ENCODE assay signal across 30 cellular contexts in genomic region chr11:8251767-8252295, GRCh38. TPM values are rescaled to one million over a fixed set of nuclear protein-coding genes. Genes with fewer than 3 reads are reported as not detected.
DNase-seq lines count a peak whose midpoint lies in the region; ATAC-seq and TF ChIP-seq lines count a peak whose summit lies in the region.
"Had no signal": no experiment of that assay in that cellular context is flagged by ENCODE, and none has a peak within 500 bp of the region (broad histone marks: within the 10 kb centered on the region; RNA-seq: fewer than 3 reads in every experiment).

No MANE protein-coding gene starts in this region.

- POLR2A ChIA-PET in OCI-LY7 (lab: Charles Lee): no interaction called here

- BruUV-seq in OCI-LY7 (replicated peaks; lab: Mats Ljungman, UMichigan): no TSS peak

- no peak overlapping the region for H3K4me3 Mint-ChIP-seq in natural killer cell treated with Interleukin-12 subunit alpha and Interleukin-12 subunit beta and Interleukin-15 and Interleukin-18, amount 100 ng/mL, for 72 hours
- H3K4me3 Mint-ChIP-seq in natural killer cell: no peak overlapping the region
- H3K4me3 Mint-ChIP-seq in chondrocyte (ENCODE audit: unreplicated experiment): no peak overlapping the region
- H3K4me3 Mint-ChIP-seq: activated CD4-positive, alpha-beta T cell treated with anti-CD3 and anti-CD28 coated beads, Interleukin-2, amount 10 ng/mL, durations not matched to agents 24 days and 14 days; activated naive CD8-positive, alpha-beta T cell treated with anti-CD3 and anti-CD28 coated beads, Interleukin-2, amount 10 ng/mL, durations not matched to agents 7 days and 5 days; T-helper 1 cell treated with Interleukin-12 subunit alpha and Interleukin-12 subunit beta and Interleukin-4 antibody, amounts not matched to agents 30 μg/mL and 1 μg/mL, for 36 hours had no signal

- no peak overlapping the region for H2AFZ ChIP-seq in OCI-LY7 (ENCODE audit: low read length)

- no peak for TF ChIP-seq CTCF in natural killer cell (IDR thresholded peaks at IDR 0.05)
- no peak for TF ChIP-seq CTCF in chondrocyte (IDR thresholded peaks at IDR 0.05)
- no peak for TF ChIP-seq CTCF in omental fat pad (IDR thresholded peaks at IDR 0.05)
- TF ChIP-seq CTCF in BE2C (IDR thresholded peaks at IDR 0.05; ENCODE audit: low read depth, low read length): no peak
- TF ChIP-seq CTCF in OCI-LY7 (conservative IDR thresholded peaks at IDR 0.05; ENCODE audit: low read length): no peak

- H3K9me2 ChIP-seq in OCI-LY7 (ENCODE audit: insufficient read depth, low read length): no peaks in the 10 kb centered on the region

- no peaks in the 10 kb centered on the region for H3K27me3 ChIP-seq in BE2C
- H3K27me3 ChIP-seq: ascending aorta, esophagus muscularis mucosa, tibial nerve had no signal

- H3K4me3 ChIP-seq in BE2C (ENCODE audit: low read depth, low read length) (no peak overlapping the region), OCI-LY7 (ENCODE audit: low read depth, low read length, poor library complexity, severe bottlenecking) (no peak overlapping the region)
- H3K4me3 ChIP-seq: ascending aorta, esophagus muscularis mucosa, smooth muscle cell, tibial nerve had no signal

- H4K20me1 ChIP-seq in OCI-LY7 (ENCODE audit: insufficient read depth, low read length): no peaks in the 10 kb centered on the region

- peaks cover 8 to 15% of the 10 kb centered on the region in 2 donors for H3K27me3 Mint-ChIP-seq in natural killer cell treated with Interleukin-12 subunit alpha and Interleukin-12 subunit beta and Interleukin-15 and Interleukin-18, amount 100 ng/mL, for 72 hours
- H3K27me3 Mint-ChIP-seq in natural killer cell (ENCODE audit: low read depth in 2 of 2) (peaks cover 5 to 8% of the 10 kb centered on the region in 2 donors), chondrocyte (ENCODE audit: low read depth) (peaks cover 15% of the 10 kb centered on the region)

- peak; percentile 12 to 21 for ATAC-seq in natural killer cell treated with Interleukin-12 subunit alpha and Interleukin-12 subunit beta and Interleukin-15 and Interleukin-18, amount 100 ng/mL, for 72 hours
- no peak for ATAC-seq in natural killer cell
- no peak for ATAC-seq in omental fat pad (ENCODE audit: low FRiP score)
- no peak for ATAC-seq in HG03439 (IDR thresholded peaks at IDR 0.05; ENCODE audit: unreplicated experiment)
- ATAC-seq: left colon had no signal

- H3K79me2 ChIP-seq in OCI-LY7 (ENCODE audit: insufficient read depth, low read depth, low read length): no peaks in the 10 kb centered on the region

- no peak overlapping the region for H3K4me2 ChIP-seq in OCI-LY7 (ENCODE audit: low read length)
- H3K4me2 ChIP-seq: KMS-11, smooth muscle cell had no signal

- no peak overlapping the region for H3K27ac ChIP-seq in OCI-LY7 (ENCODE audit: low read depth, low read length, poor library complexity, severe bottlenecking)
- H3K27ac ChIP-seq: ascending aorta, esophagus muscularis mucosa, foreskin keratinocyte, KMS-11, tibial nerve had no signal

- DNase-seq in natural killer cell treated with Interleukin-12 subunit alpha and Interleukin-12 subunit beta and Interleukin-15 and Interleukin-18, amount 100 ng/mL, for 72 hours (ENCODE audit: low spot score): no peak
- no peak for DNase-seq in natural killer cell
- DNase-seq in chondrocyte (ENCODE audit: low spot score): peak; percentile 41
- DNase-seq in omental fat pad (ENCODE audit: low spot score): peak; percentile 15
- no peak for DNase-seq in BE2C
- DNase-seq in OCI-LY7 (ENCODE audit: low spot score): no peak
- DNase-seq: activated CD4-positive, alpha-beta T cell treated with anti-CD3 and anti-CD28 coated beads, Interleukin-2, amount 10 ng/mL, durations not matched to agents 24 days and 14 days; activated naive CD8-positive, alpha-beta T cell treated with anti-CD3 and anti-CD28 coated beads, Interleukin-2, amount 10 ng/mL, durations not matched to agents 7 days and 5 days; C1 segment of cervical spinal cord; DND-41; foreskin keratinocyte; mesenchymal stem cell; MM.1S; NCI-H2081; NCI-H345; NCI-H774; RPMI8226; stimulated activated CD4-positive, alpha-beta T cell treated with anti-CD3 and anti-CD28 coated beads, Interleukin-2, amount 100 ng/mL, for 24 hours had no signal

- H3K36me3 ChIP-seq in BE2C (no peaks in the 10 kb centered on the region), OCI-LY7 (ENCODE audit: insufficient read depth, low read length) (no peaks in the 10 kb centered on the region)
- H3K36me3 ChIP-seq: ascending aorta, esophagus muscularis mucosa, tibial nerve had no signal

- no peak overlapping the region for H3K27ac Mint-ChIP-seq in natural killer cell treated with Interleukin-12 subunit alpha and Interleukin-12 subunit beta and Interleukin-15 and Interleukin-18, amount 100 ng/mL, for 72 hours
- H3K27ac Mint-ChIP-seq in natural killer cell: no peak overlapping the region
- no peak overlapping the region for H3K27ac Mint-ChIP-seq in chondrocyte (ENCODE audit: unreplicated experiment)
- H3K27ac Mint-ChIP-seq: activated CD4-positive, alpha-beta T cell treated with anti-CD3 and anti-CD28 coated beads, Interleukin-2, amount 10 ng/mL, durations not matched to agents 24 days and 14 days; activated naive CD8-positive, alpha-beta T cell treated with anti-CD3 and anti-CD28 coated beads, Interleukin-2, amount 10 ng/mL, durations not matched to agents 7 days and 5 days; activated T-helper 2 cell treated with anti-CD3 and anti-CD28 coated beads, Interferon-gamma antibody, Interleukin-2, Interleukin-4, amounts not matched to agents 10 μg/mL and 5 μg/mL and 100 μg/mL, durations not matched to agents 14 hours and 24 hours and 36 hours; T-helper 1 cell treated with Interleukin-12 subunit alpha and Interleukin-12 subunit beta and Interleukin-4 antibody, amounts not matched to agents 30 μg/mL and 1 μg/mL, for 36 hours had no signal

- H3K9me3 Mint-ChIP-seq in natural killer cell treated with Interleukin-12 subunit alpha and Interleukin-12 subunit beta and Interleukin-15 and Interleukin-18, amount 100 ng/mL, for 72 hours: no peaks in the 10 kb centered on the region
- no peaks in the 10 kb centered on the region for H3K9me3 Mint-ChIP-seq in natural killer cell
- no peaks in the 10 kb centered on the region for H3K9me3 Mint-ChIP-seq in chondrocyte (ENCODE audit: low read depth)
- H3K9me3 Mint-ChIP-seq: activated CD4-positive, alpha-beta T cell treated with anti-CD3 and anti-CD28 coated beads, Interleukin-2, amount 10 ng/mL, durations not matched to agents 24 days and 14 days; activated naive CD8-positive, alpha-beta T cell treated with anti-CD3 and anti-CD28 coated beads, Interleukin-2, amount 10 ng/mL, durations not matched to agents 7 days and 5 days; activated T-helper 2 cell treated with anti-CD3 and anti-CD28 coated beads, Interferon-gamma antibody, Interleukin-2, Interleukin-4, amounts not matched to agents 10 μg/mL and 5 μg/mL and 100 μg/mL, durations not matched to agents 14 hours and 24 hours and 36 hours; T-helper 1 cell treated with Interleukin-12 subunit alpha and Interleukin-12 subunit beta and Interleukin-4 antibody, amounts not matched to agents 30 μg/mL and 1 μg/mL, for 36 hours had no signal

- CTCF ChIA-PET in OCI-LY7 (lab: Charles Lee; ENCODE audit: unreplicated experiment): no interaction called here

- H3K4me1 ChIP-seq in BE2C (no peaks in the 10 kb centered on the region), OCI-LY7 (ENCODE audit: insufficient read depth, low read length, poor library complexity, severe bottlenecking) (no peaks in the 10 kb centered on the region)
- H3K4me1 ChIP-seq: ascending aorta, Caco-2, esophagus muscularis mucosa, foreskin keratinocyte, tibial nerve had no signal

- H3K9me3 ChIP-seq in BE2C (no peaks in the 10 kb centered on the region), OCI-LY7 (ENCODE audit: low read length) (no peaks in the 10 kb centered on the region)
- H3K9me3 ChIP-seq: ascending aorta, Caco-2, esophagus muscularis mucosa, tibial nerve had no signal

- H3K36me3 Mint-ChIP-seq in natural killer cell treated with Interleukin-12 subunit alpha and Interleukin-12 subunit beta and Interleukin-15 and Interleukin-18, amount 100 ng/mL, for 72 hours: no peaks in the 10 kb centered on the region
- H3K36me3 Mint-ChIP-seq in natural killer cell (no peaks in the 10 kb centered on the region), chondrocyte (ENCODE audit: low read depth) (no peaks in the 10 kb centered on the region)
- H3K36me3 Mint-ChIP-seq: activated naive CD8-positive, alpha-beta T cell treated with anti-CD3 and anti-CD28 coated beads, Interleukin-2, amount 10 ng/mL, durations not matched to agents 7 days and 5 days had no signal

- intact Hi-C loops in natural killer cell (cut with micrococcal nuclease) (no loop called here), OCI-LY7 (cut with micrococcal nuclease; ENCODE audit: unreplicated experiment) (no loop called here)

- H3K4me1 Mint-ChIP-seq in natural killer cell treated with Interleukin-12 subunit alpha and Interleukin-12 subunit beta and Interleukin-15 and Interleukin-18, amount 100 ng/mL, for 72 hours (ENCODE audit: low read depth in 2 of 2): no peaks in the 10 kb centered on the region
- H3K4me1 Mint-ChIP-seq in natural killer cell: no peaks in the 10 kb centered on the region
- no peaks in the 10 kb centered on the region for H3K4me1 Mint-ChIP-seq in chondrocyte (ENCODE audit: low read depth)
- H3K4me1 Mint-ChIP-seq: activated CD4-positive, alpha-beta T cell treated with anti-CD3 and anti-CD28 coated beads, Interleukin-2, amount 10 ng/mL, durations not matched to agents 24 days and 14 days; activated naive CD8-positive, alpha-beta T cell treated with anti-CD3 and anti-CD28 coated beads, Interleukin-2, amount 10 ng/mL, durations not matched to agents 7 days and 5 days had no signal

RNA-seq across cellular contexts. Expression of gene LMO1, which starts 11.8 kb away (rescaled TPM):
- total RNA-seq in natural killer cell treated with Interleukin-12 subunit alpha and Interleukin-12 subunit beta and Interleukin-15 and Interleukin-18, amount 100 ng/mL, for 72 hours: not detected
- total RNA-seq in natural killer cell: not detected
- not detected in 3 replicates for total RNA-seq in chondrocyte
- not detected for total RNA-seq in omental fat pad
- 4.4 TPM for polyA plus RNA-seq in BE2C (2012; ENCODE audit: insufficient read depth, insufficient read length, low read depth)
- not detected in 2 replicates for total RNA-seq in OCI-LY7 (2014; rRNA removed; shearing (Covaris generic))
- not detected in 2 replicates for total RNA-seq in OCI-LY7 (2022)
- total RNA-seq: activated CD4-positive, alpha-beta T cell treated with anti-CD3 and anti-CD28 coated beads, Interleukin-2, amount 10 ng/mL, durations not matched to agents 24 days and 14 days; activated naive CD8-positive, alpha-beta T cell treated with anti-CD3 and anti-CD28 coated beads, Interleukin-2, amount 10 ng/mL, durations not matched to agents 7 days and 5 days; activated T-helper 2 cell treated with anti-CD3 and anti-CD28 coated beads, Interferon-gamma antibody, Interleukin-2, Interleukin-4, amounts not matched to agents 10 μg/mL and 5 μg/mL and 100 μg/mL, durations not matched to agents 14 hours and 24 hours and 36 hours; ascending aorta; Caco-2; foreskin keratinocyte; left colon; myocyte; tibial nerve had no signal
- polyA plus RNA-seq: AG04450, foreskin keratinocyte had no signal

Comparison
In these comparisons a context has a peak if more than half of its experiments do, and no peak if none do; other contexts are left out.
1. ATAC-seq: peak in natural killer cell treated with Interleukin-12 subunit alpha and Interleukin-12 subunit beta and Interleukin-15 and Interleukin-18, amount 100 ng/mL, for 72 hours (2 of 2); none in natural killer cell (0 of 3), omental fat pad (single experiment) and HG03439 (single experiment).
2. DNase-seq: peak in chondrocyte (single experiment) and omental fat pad (single experiment); none in natural killer cell treated with Interleukin-12 subunit alpha and Interleukin-12 subunit beta and Interleukin-15 and Interleukin-18, amount 100 ng/mL, for 72 hours (single experiment), natural killer cell (single experiment), BE2C (single experiment) and OCI-LY7 (single experiment).